Comparison of ENCODE assay signal across 6 cellular contexts in the genomic region with DNA sequence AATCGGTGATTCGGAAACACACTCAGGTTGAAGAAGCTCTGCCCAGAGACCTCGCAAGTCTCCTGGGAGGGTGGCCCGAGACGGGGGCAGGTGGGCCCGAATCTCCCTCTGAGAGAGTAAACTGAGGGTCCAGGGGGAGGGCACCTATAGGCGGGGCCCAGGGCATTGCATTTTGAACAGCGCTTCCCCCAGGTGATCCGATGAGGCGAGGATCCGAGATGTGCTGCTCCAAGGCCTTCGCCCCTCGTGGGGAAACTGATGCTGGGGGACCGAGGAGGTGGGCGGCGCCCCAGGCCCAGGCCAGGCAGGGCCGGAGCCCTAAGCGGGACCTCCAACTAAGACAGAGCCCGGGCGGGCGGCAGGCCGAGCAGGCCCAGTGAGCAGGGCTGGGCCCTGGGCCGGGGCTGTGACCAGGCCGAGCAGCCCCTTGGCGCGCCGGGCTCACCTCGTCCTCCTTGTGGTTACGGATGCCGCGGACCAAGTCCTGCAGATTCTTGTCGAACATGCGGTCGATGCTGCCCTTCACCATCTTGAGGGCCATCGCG. TPM values are rescaled to one million over a fixed set of nuclear protein-coding genes. Genes with fewer than 3 reads are reported as not detected.
DNase-seq lines count a peak whose midpoint lies in the region; ATAC-seq, FAIRE-seq and TF ChIP-seq lines count a peak whose summit lies in the region.

No MANE protein-coding gene starts in this region.

- H3K36me3 Mint-ChIP-seq in naive thymus-derived CD8-positive, alpha-beta T cell = peaks cover 0 to 5% (median 0%) of the 10 kb centered on the region in 3 donors

- WGBS in K562 (ENCODE audit: insufficient coverage, low coverage, missing lambda C conversion rate) = under 1% methylated on average over 33 of the region's 36 CpGs

- ATAC-seq in HG03159 (IDR thresholded peaks at IDR 0.05; ENCODE audit: unreplicated experiment) (peak; percentile 10), K562 (no peak)
- ATAC-seq in naive thymus-derived CD8-positive, alpha-beta T cell = peak in 1 of 2 donors; percentile 8

- H3K79me2 ChIP-seq in K562 (ENCODE audit: control insufficient read depth, insufficient read depth, low read length) = peaks cover 53% of the 10 kb centered on the region

- peak overlapping the region; percentile 95 for H3K4me2 ChIP-seq in K562 (ENCODE audit: insufficient read depth, low read length)

- no peak for FAIRE-seq in K562 (lab: Jason Lieb, UNC)

- CTCF ChIA-PET in K562 (lab: Yijun Ruan, JAX; ENCODE audit: low intra/inter-chr PET ratio) = no interaction called here

- peak overlapping the region; percentile 96 for H3K27ac ChIP-seq in K562 (ENCODE audit: extremely low read depth, low read depth, low read length)

- H3K4me1 ChIP-seq in K562 (replicated peaks in 1 of 2; ENCODE audit: control insufficient read depth in 2 of 2, insufficient read depth in 2 of 2, low read length in 2 of 2) = peaks cover 21 to 31% of the 10 kb centered on the region in 2 experiments; a peak in 4 of 5 replicates

- no peaks in the 10 kb centered on the region for H3K9me3 ChIP-seq in K562 (replicated peaks; ENCODE audit: control insufficient read depth, insufficient read depth, low read depth, low read length)

- TF ChIP-seq EP300 in K562 (IDR thresholded peaks at IDR 0.05; ENCODE audit: low read length) = no peak

- TF ChIP-seq CTCF in GM12865 (IDR thresholded peaks at IDR 0.05; ENCODE audit: insufficient read depth, low read depth, low read length, missing control alignments) (no peak), K562 (IDR thresholded peaks at IDR 0.05 in 2 of 3, conservative IDR thresholded peaks at IDR 0.05 in 1 of 3; ENCODE audit: insufficient read depth in 2 of 3, low read depth in 1 of 3, low read length in 3 of 3) (no peak)

- TF ChIP-seq RAD21 in K562 (CRISPR knock-in tag; conservative IDR thresholded peaks at IDR 0.05 in 1 of 2, IDR thresholded peaks at IDR 0.05 in 1 of 2) = no peak

- H3K4me1 Mint-ChIP-seq in naive thymus-derived CD8-positive, alpha-beta T cell = peaks cover 11 to 48% (median 40%) of the 10 kb centered on the region in 4 donors

- peak overlapping the region in 7 of 10 donors; percentile 58 to 90 (median 82) for H3K27ac Mint-ChIP-seq in naive thymus-derived CD8-positive, alpha-beta T cell

- no peaks in the 10 kb centered on the region for H3K27me3 Mint-ChIP-seq in naive thymus-derived CD8-positive, alpha-beta T cell

- 0 out of 2 replicates have a peak, but pooled peaks have one; percentile 21 for TF ChIP-seq POLR2A in K562 (conservative IDR thresholded peaks at IDR 0.05)

- H4K20me1 ChIP-seq in K562 (replicated peaks; ENCODE audit: control insufficient read depth, insufficient read depth, low read length) = peaks cover 13% of the 10 kb centered on the region

- peaks cover 30% of the 10 kb centered on the region for H3K36me3 ChIP-seq in K562 (ENCODE audit: control insufficient read depth, insufficient read depth, low read length)

- DNase-seq in GM12865 (ENCODE audit: low read depth) = peak; percentile 19
- peak in 2 of 4 experiments; percentile 58 to 65 for DNase-seq in K562 (ENCODE audit: extremely low read depth in 1 of 4, low spot score in 3 of 4)
- peak in 5 of 10 donors; percentile 12 to 25 (median 22) for DNase-seq in naive thymus-derived CD8-positive, alpha-beta T cell
- DNase-seq in effector CD4-positive, alpha-beta T cell = no peak
- no peak for DNase-seq in OCI-M1 (lab: John Stamatoyannopoulos, UW)

- peaks cover 6% of the 10 kb centered on the region for H3K9me1 ChIP-seq in K562 (ENCODE audit: control insufficient read depth, insufficient read depth, low read length)

- intact Hi-C loops in K562 (cut with micrococcal nuclease) = loop anchor here (5.0 to 10.0 kb wide), 2 partner anchors 241 to 464 kb away; no protein-coding TSS in a partner anchor

- in situ Hi-C loops in K562 (cut with MboI) = loop anchor here (10.0 kb wide), 2 partner anchors 234 to 454 kb away; no protein-coding TSS in a partner anchor

- peak overlapping the region; percentile 98 to 99 for H3K9ac ChIP-seq in K562 (ENCODE audit: insufficient read depth in 1 of 2, low read depth in 2 of 2, low read length in 2 of 2)

- no TSS peak for BruUV-seq in K562 (replicated peaks; lab: Mats Ljungman, UMichigan)

- POLR2A ChIA-PET in K562 (lab: Yijun Ruan, JAX) = interaction anchor here (1.2 to 2.0 kb wide), 2 partner anchors 13 to 113 kb away, joined by 4 to 6 read pairs; no protein-coding TSS in a partner anchor
- POLR2A ChIA-PET in naive thymus-derived CD8-positive, alpha-beta T cell (lab: Charles Lee) = interaction anchor here (1.0 to 1.7 kb wide), 4 partner anchors 13 to 296 kb away, joined by 3 to 7 read pairs (median 4); a partner anchor contains a TSS

- no peaks in the 10 kb centered on the region for H3K9me3 Mint-ChIP-seq in naive thymus-derived CD8-positive, alpha-beta T cell

- H3K4me3 Mint-ChIP-seq in naive thymus-derived CD8-positive, alpha-beta T cell = peak overlapping the region; percentile 64 to 89 (median 81)

- H3K27me3 ChIP-seq in K562 (ENCODE audit: control insufficient read depth in 2 of 2, insufficient read depth in 2 of 2, low read length in 2 of 2) = no peaks in the 10 kb centered on the region

- H3K4me3 ChIP-seq in GM12865 (ENCODE audit: low read depth, low read length) = peak overlapping the region; percentile 96
- H3K4me3 ChIP-seq in K562 = peak overlapping the region; percentile 98

- 0 out of 2 replicates have a peak overlapping the region, but pooled peaks have one; percentile 23 for H2AFZ ChIP-seq in K562 (ENCODE audit: low read depth, low read length)

RNA-seq across cellular contexts. Expression of a gene that starts 0.5 kb away (rescaled TPM):
- total RNA-seq in K562 (2011; cell fraction: chromatin; rRNA removed; ENCODE audit: low replicate concordance) = 129 and 304 TPM in 2 replicates
- total RNA-seq in K562 (2011; cell fraction: nucleolus; rRNA removed) = 133 and 146 TPM in 2 replicates
- 118 and 124 TPM in 2 replicates for total RNA-seq in K562 (2011; cell fraction: nucleoplasm; rRNA removed)
- total RNA-seq in K562 (2014; rRNA removed) (52.0 and 68.7 TPM in 2 replicates), K562 (2014; rRNA removed; fragmentation: Illumina TruSeq; extraction: Trizol) (23.3 and 28.0 TPM in 2 replicates), K562 (2015; rRNA removed; fragmentation: Illumina TruSeq; extraction: Trizol) (35.9 and 36.9 TPM in 2 replicates), K562 (2021) (72.3 and 86.1 TPM in 2 replicates)
- polyA plus RNA-seq in K562 (2011; rRNA removed) (34.9 and 55.0 TPM in 2 replicates), K562 (2014; fragmentation: Illumina TruSeq; extraction: Trizol) (82.1 and 90.4 TPM in 2 replicates), K562 (2014; fragmentation: Nextera tagmentation; extraction: Ambion mirVana) (1 to 10 TPM; 1.2 to 1.6 TPM), K562 (2014; rRNA removed) (47.5 and 48.7 TPM in 2 replicates)
- polyA plus RNA-seq in K562 (2011; cell fraction: cytosol; rRNA removed) = 49.2 and 58.1 TPM in 2 replicates
- 226 and 232 TPM in 2 replicates for polyA plus RNA-seq in K562 (2011; cell fraction: nucleus; rRNA removed)
- polyA plus RNA-seq in K562 (2012) = 95.5 and 117 TPM in 2 replicates
- polyA minus RNA-seq in K562 (2011; rRNA and poly(A)+ RNA removed) = 42.6 and 42.8 TPM in 2 replicates
- 69.3 and 76.0 TPM in 2 replicates for polyA minus RNA-seq in K562 (2011; cell fraction: cytosol; rRNA and poly(A)+ RNA removed)
- polyA minus RNA-seq in K562 (2011; cell fraction: nucleus; rRNA and poly(A)+ RNA removed) = 40.8 and 59.9 TPM in 2 replicates
- total RNA-seq in naive thymus-derived CD8-positive, alpha-beta T cell = 10 to 100 TPM; 71.3 to 83.2 TPM
- polyA plus RNA-seq in naive thymus-derived CD8-positive, alpha-beta T cell = 10 to 100 TPM; 12.8 to 45.0 (median 13.6) TPM

RNA-seq across cellular contexts. Expression of a gene that starts 12.9 kb away (rescaled TPM):
- 129 and 244 TPM in 2 replicates for total RNA-seq in K562 (2011; cell fraction: chromatin; rRNA removed; ENCODE audit: low replicate concordance)
- total RNA-seq in K562 (2011; cell fraction: nucleolus; rRNA removed) = 98.9 and 104 TPM in 2 replicates
- 68.3 and 74.5 TPM in 2 replicates for total RNA-seq in K562 (2011; cell fraction: nucleoplasm; rRNA removed)
- total RNA-seq in K562 (2014; rRNA removed) = 12.7 and 18.7 TPM in 2 replicates
- total RNA-seq in K562 (2014; rRNA removed; fragmentation: Illumina TruSeq; extraction: Trizol) = 10.0 and 10.5 TPM in 2 replicates
- 7.0 and 8.4 TPM in 2 replicates for total RNA-seq in K562 (2015; rRNA removed; fragmentation: Illumina TruSeq; extraction: Trizol)
- 66.2 and 66.5 TPM in 2 replicates for total RNA-seq in K562 (2021)
- 5.7 and 8.6 TPM in 2 replicates for polyA plus RNA-seq in K562 (2011; rRNA removed)
- 4.8 and 11.5 TPM in 2 replicates for polyA plus RNA-seq in K562 (2011; cell fraction: cytosol; rRNA removed)
- polyA plus RNA-seq in K562 (2011; cell fraction: nucleus; rRNA removed) = 35.2 and 71.1 TPM in 2 replicates
- 25.0 and 27.8 TPM in 2 replicates for polyA plus RNA-seq in K562 (2012)
- 15.1 and 16.2 TPM in 2 replicates for polyA plus RNA-seq in K562 (2014; fragmentation: Illumina TruSeq; extraction: Trizol)
- polyA plus RNA-seq in K562 (2014; fragmentation: Nextera tagmentation; extraction: Ambion mirVana) = under 1 TPM; 0.32 to 0.51 TPM
- 21.2 and 24.8 TPM in 2 replicates for polyA plus RNA-seq in K562 (2014; rRNA removed)
- 14.5 and 24.1 TPM in 2 replicates for polyA minus RNA-seq in K562 (2011; rRNA and poly(A)+ RNA removed)
- 23.7 and 36.0 TPM in 2 replicates for polyA minus RNA-seq in K562 (2011; cell fraction: cytosol; rRNA and poly(A)+ RNA removed)
- 17.9 and 27.9 TPM in 2 replicates for polyA minus RNA-seq in K562 (2011; cell fraction: nucleus; rRNA and poly(A)+ RNA removed)
- total RNA-seq in naive thymus-derived CD8-positive, alpha-beta T cell = 10 to 100 TPM; 24.5 to 28.5 TPM
- polyA plus RNA-seq in naive thymus-derived CD8-positive, alpha-beta T cell = 1 to 10 TPM in 1 of 3 donors, under 1 TPM in 2; 0.30 to 1.0 (median 0.62) TPM

RNA-seq across cellular contexts. Expression of a gene that starts 54.2 kb away (rescaled TPM):
- 6.2 and 19.6 TPM in 2 replicates for total RNA-seq in K562 (2011; cell fraction: chromatin; rRNA removed; ENCODE audit: low replicate concordance)
- total RNA-seq in K562 (2011; cell fraction: nucleolus; rRNA removed) = 14.0 and 17.2 TPM in 2 replicates
- 8.0 and 12.0 TPM in 2 replicates for total RNA-seq in K562 (2011; cell fraction: nucleoplasm; rRNA removed)
- total RNA-seq in K562 (2014; rRNA removed) (0.94 and 1.2 TPM in 2 replicates), K562 (2014; rRNA removed; fragmentation: Illumina TruSeq; extraction: Trizol) (0.25 and 0.48 TPM in 2 replicates), K562 (2015; rRNA removed; fragmentation: Illumina TruSeq; extraction: Trizol) (0.53 and 0.72 TPM in 2 replicates), K562 (2021) (1.6 TPM in 2 replicates)
- polyA plus RNA-seq in K562 (2011; rRNA removed) (2.6 and 9.3 TPM in 2 replicates), K562 (2014; fragmentation: Illumina TruSeq; extraction: Trizol) (0.78 and 1.4 TPM in 2 replicates), K562 (2014; fragmentation: Nextera tagmentation; extraction: Ambion mirVana) (under 1 TPM; 0.07 to 0.13 TPM), K562 (2014; rRNA removed) (1.6 and 3.9 TPM in 2 replicates)
- 3.7 and 5.5 TPM in 2 replicates for polyA plus RNA-seq in K562 (2011; cell fraction: cytosol; rRNA removed)
- 59.2 and 77.4 TPM in 2 replicates for polyA plus RNA-seq in K562 (2011; cell fraction: nucleus; rRNA removed)
- 2.1 and 5.9 TPM in 2 replicates for polyA plus RNA-seq in K562 (2012)
- polyA minus RNA-seq in K562 (2011; rRNA and poly(A)+ RNA removed) = 0.60 and 0.74 TPM in 2 replicates
- polyA minus RNA-seq in K562 (2011; cell fraction: cytosol; rRNA and poly(A)+ RNA removed) = not detected in 2 replicates
- polyA minus RNA-seq in K562 (2011; cell fraction: nucleus; rRNA and poly(A)+ RNA removed) = 5.4 and 8.3 TPM in 2 replicates
- total RNA-seq in naive thymus-derived CD8-positive, alpha-beta T cell = 10 to 100 TPM; 16.6 to 18.7 TPM
- 1 to 10 TPM in 1 of 3 donors, under 1 TPM in 2; 0.26 to 1.4 (median 0.85) TPM for polyA plus RNA-seq in naive thymus-derived CD8-positive, alpha-beta T cell

RNA-seq across cellular contexts. Expression of a gene that starts 54.7 kb away (rescaled TPM):
- total RNA-seq in K562 (2011; cell fraction: chromatin; rRNA removed; ENCODE audit: low replicate concordance) = 14.5 and 31.8 TPM in 2 replicates
- 13.9 and 14.7 TPM in 2 replicates for total RNA-seq in K562 (2011; cell fraction: nucleolus; rRNA removed)
- 13.0 and 13.8 TPM in 2 replicates for total RNA-seq in K562 (2011; cell fraction: nucleoplasm; rRNA removed)
- 6.0 TPM in 2 replicates for total RNA-seq in K562 (2014; rRNA removed)
- total RNA-seq in K562 (2014; rRNA removed; fragmentation: Illumina TruSeq; extraction: Trizol) = 2.6 and 2.7 TPM in 2 replicates
- 5.4 and 5.8 TPM in 2 replicates for total RNA-seq in K562 (2015; rRNA removed; fragmentation: Illumina TruSeq; extraction: Trizol)
- 20.5 and 24.1 TPM in 2 replicates for total RNA-seq in K562 (2021)
- 10.9 and 24.8 TPM in 2 replicates for polyA plus RNA-seq in K562 (2011; rRNA removed)
- 30.7 and 31.8 TPM in 2 replicates for polyA plus RNA-seq in K562 (2011; cell fraction: cytosol; rRNA removed)
- 10.5 and 12.5 TPM in 2 replicates for polyA plus RNA-seq in K562 (2011; cell fraction: nucleus; rRNA removed)
- polyA plus RNA-seq in K562 (2012) = 10.9 and 12.9 TPM in 2 replicates
- polyA plus RNA-seq in K562 (2014; fragmentation: Illumina TruSeq; extraction: Trizol) = 11.9 and 12.0 TPM in 2 replicates
- 1 to 10 TPM; 1.1 to 2.2 TPM for polyA plus RNA-seq in K562 (2014; fragmentation: Nextera tagmentation; extraction: Ambion mirVana)
- 8.2 and 10.3 TPM in 2 replicates for polyA plus RNA-seq in K562 (2014; rRNA removed)
- polyA minus RNA-seq in K562 (2011; rRNA and poly(A)+ RNA removed) = 10.3 and 10.6 TPM in 2 replicates
- polyA minus RNA-seq in K562 (2011; cell fraction: cytosol; rRNA and poly(A)+ RNA removed) = 26.8 and 37.9 TPM in 2 replicates
- 3.9 and 8.2 TPM in 2 replicates for polyA minus RNA-seq in K562 (2011; cell fraction: nucleus; rRNA and poly(A)+ RNA removed)
- 100 to 1,000 TPM in 1 of 2 experiments, 10 to 100 TPM in 1; 94.0 to 101 TPM for total RNA-seq in naive thymus-derived CD8-positive, alpha-beta T cell
- 10 to 100 TPM; 40.5 to 90.4 (median 53.1) TPM for polyA plus RNA-seq in naive thymus-derived CD8-positive, alpha-beta T cell
